Comparison of ENCODE assay signal across 1 cellular context in the genomic region with DNA sequence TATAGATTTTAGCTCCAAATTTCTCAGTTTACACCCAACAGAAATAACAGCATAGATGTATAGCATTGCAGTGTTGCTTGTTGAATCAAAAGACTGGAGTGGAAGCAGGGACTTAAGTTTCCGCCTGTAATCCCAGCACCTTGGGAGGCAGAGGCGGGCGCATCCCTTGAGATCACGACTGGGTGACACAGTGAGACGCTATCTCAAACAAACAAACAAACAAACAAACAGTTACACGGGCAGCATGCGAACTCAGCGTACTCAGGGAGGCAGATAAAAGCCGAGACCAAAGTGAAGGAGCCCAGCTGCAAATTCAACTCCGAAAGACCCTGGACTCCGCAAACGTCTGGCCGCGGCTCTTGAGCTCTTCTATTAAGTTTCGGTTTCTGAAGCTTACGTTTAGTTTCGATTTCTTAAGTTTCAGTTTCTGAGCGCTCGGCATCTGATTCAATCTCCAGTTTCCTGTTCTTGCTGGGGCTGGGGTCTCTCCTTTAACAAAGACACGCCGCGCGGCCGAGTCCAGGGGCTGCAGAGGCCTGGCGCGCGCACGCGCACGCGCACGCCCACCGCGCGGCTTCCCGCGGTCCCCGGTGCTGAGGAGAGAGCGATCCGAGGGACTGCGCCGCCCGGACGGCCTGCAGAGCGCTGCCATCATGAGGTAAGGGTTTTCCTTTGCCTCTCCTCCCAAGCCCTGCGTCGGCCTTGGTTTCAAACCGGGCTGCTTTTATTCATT.
TF ChIP-seq lines count a peak whose summit lies in the region.

A gene with protein sequence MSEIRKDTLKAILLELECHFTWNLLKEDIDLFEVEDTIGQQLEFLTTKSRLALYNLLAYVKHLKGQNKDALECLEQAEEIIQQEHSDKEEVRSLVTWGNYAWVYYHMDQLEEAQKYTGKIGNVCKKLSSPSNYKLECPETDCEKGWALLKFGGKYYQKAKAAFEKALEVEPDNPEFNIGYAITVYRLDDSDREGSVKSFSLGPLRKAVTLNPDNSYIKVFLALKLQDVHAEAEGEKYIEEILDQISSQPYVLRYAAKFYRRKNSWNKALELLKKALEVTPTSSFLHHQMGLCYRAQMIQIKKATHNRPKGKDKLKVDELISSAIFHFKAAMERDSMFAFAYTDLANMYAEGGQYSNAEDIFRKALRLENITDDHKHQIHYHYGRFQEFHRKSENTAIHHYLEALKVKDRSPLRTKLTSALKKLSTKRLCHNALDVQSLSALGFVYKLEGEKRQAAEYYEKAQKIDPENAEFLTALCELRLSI (plus strand): TSS at position 423 of the 733 bp plus-strand sequence. CDS start 231 bp downstream, at position 654.

TF ChIP-seq in WTC11, 78 proteins besides CTCF, POLR2A, EP300 and RAD21 (continued from another document):
- TF ChIP-seq, protein P1, sequence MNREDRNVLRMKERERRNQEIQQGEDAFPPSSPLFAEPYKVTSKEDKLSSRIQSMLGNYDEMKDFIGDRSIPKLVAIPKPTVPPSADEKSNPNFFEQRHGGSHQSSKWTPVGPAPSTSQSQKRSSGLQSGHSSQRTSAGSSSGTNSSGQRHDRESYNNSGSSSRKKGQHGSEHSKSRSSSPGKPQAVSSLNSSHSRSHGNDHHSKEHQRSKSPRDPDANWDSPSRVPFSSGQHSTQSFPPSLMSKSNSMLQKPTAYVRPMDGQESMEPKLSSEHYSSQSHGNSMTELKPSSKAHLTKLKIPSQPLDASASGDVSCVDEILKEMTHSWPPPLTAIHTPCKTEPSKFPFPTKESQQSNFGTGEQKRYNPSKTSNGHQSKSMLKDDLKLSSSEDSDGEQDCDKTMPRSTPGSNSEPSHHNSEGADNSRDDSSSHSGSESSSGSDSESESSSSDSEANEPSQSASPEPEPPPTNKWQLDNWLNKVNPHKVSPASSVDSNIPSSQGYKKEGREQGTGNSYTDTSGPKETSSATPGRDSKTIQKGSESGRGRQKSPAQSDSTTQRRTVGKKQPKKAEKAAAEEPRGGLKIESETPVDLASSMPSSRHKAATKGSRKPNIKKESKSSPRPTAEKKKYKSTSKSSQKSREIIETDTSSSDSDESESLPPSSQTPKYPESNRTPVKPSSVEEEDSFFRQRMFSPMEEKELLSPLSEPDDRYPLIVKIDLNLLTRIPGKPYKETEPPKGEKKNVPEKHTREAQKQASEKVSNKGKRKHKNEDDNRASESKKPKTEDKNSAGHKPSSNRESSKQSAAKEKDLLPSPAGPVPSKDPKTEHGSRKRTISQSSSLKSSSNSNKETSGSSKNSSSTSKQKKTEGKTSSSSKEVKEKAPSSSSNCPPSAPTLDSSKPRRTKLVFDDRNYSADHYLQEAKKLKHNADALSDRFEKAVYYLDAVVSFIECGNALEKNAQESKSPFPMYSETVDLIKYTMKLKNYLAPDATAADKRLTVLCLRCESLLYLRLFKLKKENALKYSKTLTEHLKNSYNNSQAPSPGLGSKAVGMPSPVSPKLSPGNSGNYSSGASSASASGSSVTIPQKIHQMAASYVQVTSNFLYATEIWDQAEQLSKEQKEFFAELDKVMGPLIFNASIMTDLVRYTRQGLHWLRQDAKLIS (CRISPR knock-in tag; IDR thresholded peaks at IDR 0.05; ENCODE audit: borderline replicate concordance), result no peak
- TF ChIP-seq, protein P2, sequence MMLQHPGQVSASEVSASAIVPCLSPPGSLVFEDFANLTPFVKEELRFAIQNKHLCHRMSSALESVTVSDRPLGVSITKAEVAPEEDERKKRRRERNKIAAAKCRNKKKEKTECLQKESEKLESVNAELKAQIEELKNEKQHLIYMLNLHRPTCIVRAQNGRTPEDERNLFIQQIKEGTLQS (CRISPR knock-in tag; conservative IDR thresholded peaks at IDR 0.05), result no peak
- TF ChIP-seq ZNF317 (CRISPR knock-in tag; IDR thresholded peaks at IDR 0.05; ENCODE audit: borderline replicate concordance, low read depth) (0 out of 2 replicates have a peak, but pooled peaks have one; percentile 3), JUN (CRISPR knock-in tag; IDR thresholded peaks at IDR 0.05) (no peak), ATF1 (CRISPR knock-in tag; IDR thresholded peaks at IDR 0.05) (no peak; the same call in 1 of the 2 replicates), RORB (CRISPR knock-in tag; IDR thresholded peaks at IDR 0.05) (no peak), TEAD1 (CRISPR knock-in tag; IDR thresholded peaks at IDR 0.05) (0 out of 2 replicates have a peak, but pooled peaks have one; percentile 61), MYBL2 (CRISPR knock-in tag; IDR thresholded peaks at IDR 0.05) (no peak), NFE2L1 (CRISPR knock-in tag; IDR thresholded peaks at IDR 0.05) (no peak)
- TF ChIP-seq, protein P3, sequence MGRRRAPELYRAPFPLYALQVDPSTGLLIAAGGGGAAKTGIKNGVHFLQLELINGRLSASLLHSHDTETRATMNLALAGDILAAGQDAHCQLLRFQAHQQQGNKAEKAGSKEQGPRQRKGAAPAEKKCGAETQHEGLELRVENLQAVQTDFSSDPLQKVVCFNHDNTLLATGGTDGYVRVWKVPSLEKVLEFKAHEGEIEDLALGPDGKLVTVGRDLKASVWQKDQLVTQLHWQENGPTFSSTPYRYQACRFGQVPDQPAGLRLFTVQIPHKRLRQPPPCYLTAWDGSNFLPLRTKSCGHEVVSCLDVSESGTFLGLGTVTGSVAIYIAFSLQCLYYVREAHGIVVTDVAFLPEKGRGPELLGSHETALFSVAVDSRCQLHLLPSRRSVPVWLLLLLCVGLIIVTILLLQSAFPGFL (CRISPR knock-in tag; IDR thresholded peaks at IDR 0.05; ENCODE audit: borderline replicate concordance), result no peak
- TF ChIP-seq, protein P4, sequence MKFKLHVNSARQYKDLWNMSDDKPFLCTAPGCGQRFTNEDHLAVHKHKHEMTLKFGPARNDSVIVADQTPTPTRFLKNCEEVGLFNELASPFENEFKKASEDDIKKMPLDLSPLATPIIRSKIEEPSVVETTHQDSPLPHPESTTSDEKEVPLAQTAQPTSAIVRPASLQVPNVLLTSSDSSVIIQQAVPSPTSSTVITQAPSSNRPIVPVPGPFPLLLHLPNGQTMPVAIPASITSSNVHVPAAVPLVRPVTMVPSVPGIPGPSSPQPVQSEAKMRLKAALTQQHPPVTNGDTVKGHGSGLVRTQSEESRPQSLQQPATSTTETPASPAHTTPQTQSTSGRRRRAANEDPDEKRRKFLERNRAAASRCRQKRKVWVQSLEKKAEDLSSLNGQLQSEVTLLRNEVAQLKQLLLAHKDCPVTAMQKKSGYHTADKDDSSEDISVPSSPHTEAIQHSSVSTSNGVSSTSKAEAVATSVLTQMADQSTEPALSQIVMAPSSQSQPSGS (CRISPR knock-in tag; IDR thresholded peaks at IDR 0.05; ENCODE audit: borderline replicate concordance, low read depth), result no peak
